40 cellular contexts compared by ENCODE assay signal in genomic region chr1:165536016-165536415, GRCh38. TPM values are rescaled to one million over a fixed set of nuclear protein-coding genes. Genes with fewer than 3 reads are reported as not detected.
"Had no signal": no experiment of that assay in that cellular context is flagged by ENCODE, and none has a peak within 500 bp of the region (broad histone marks: within the 10 kb centered on the region; RNA-seq: fewer than 3 reads in every experiment).

No MANE protein-coding gene starts in this region.

- H3K4me1 Mint-ChIP-seq: activated B cell treated with CpG ODN at 0.5 μM for 24 hours; activated CD4-positive, alpha-beta T cell treated with anti-CD3 and anti-CD28 coated beads, Interleukin-2, amount 10 ng/mL, durations not matched to agents 24 days and 14 days; activated naive CD4-positive, alpha-beta T cell treated with anti-CD3 and anti-CD28 coated beads, Interleukin-2, amount 10 ng/mL, durations not matched to agents 7 days and 5 days; activated naive CD4-positive, alpha-beta T cell treated with anti-CD3 and anti-CD28 coated beads, Interleukin-2, amount 50 U/mL, for 24 hours; activated naive CD8-positive, alpha-beta T cell treated with anti-CD3 and anti-CD28 coated beads, Interleukin-2, amount 10 ng/mL, durations not matched to agents 7 days and 5 days; activated naive CD8-positive, alpha-beta T cell treated with anti-CD3 and anti-CD28 coated beads, Interleukin-2, amount 50 U/mL, for 24 hours; central memory CD8-positive, alpha-beta T cell had no signal

- H3K27ac ChIP-seq: ascending aorta, cardiac muscle cell, VCaP had no signal

- H3K36me3 ChIP-seq: ascending aorta, cardiac muscle cell had no signal

- H3K4me3 ChIP-seq: ascending aorta, cardiac muscle cell had no signal

- H3K36me3 Mint-ChIP-seq: activated CD4-positive, alpha-beta memory T cell treated with anti-CD3 and anti-CD28 coated beads for 36 hours; activated naive CD4-positive, alpha-beta T cell treated with anti-CD3 and anti-CD28 coated beads, Interleukin-2, amount 10 ng/mL, durations not matched to agents 7 days and 5 days; activated naive CD4-positive, alpha-beta T cell treated with anti-CD3 and anti-CD28 coated beads, Interleukin-2, amount 50 U/mL, for 24 hours; activated naive CD8-positive, alpha-beta T cell; activated naive CD8-positive, alpha-beta T cell treated with anti-CD3 and anti-CD28 coated beads, Interleukin-2, amount 10 ng/mL, durations not matched to agents 7 days and 5 days; brain had no signal

- H3K9me3 Mint-ChIP-seq: activated B cell treated with CpG ODN at 0.5 μM for 24 hours; activated CD4-positive, alpha-beta memory T cell treated with anti-CD3 and anti-CD28 coated beads for 36 hours; activated CD4-positive, alpha-beta T cell treated with anti-CD3 and anti-CD28 coated beads, Interleukin-2, amount 10 ng/mL, durations not matched to agents 24 days and 14 days; activated CD8-positive, alpha-beta T cell treated with anti-CD3 and anti-CD28 coated beads for 36 hours; activated naive CD4-positive, alpha-beta T cell treated with anti-CD3 and anti-CD28 coated beads, Interleukin-2, amount 10 ng/mL, durations not matched to agents 7 days and 5 days; activated naive CD4-positive, alpha-beta T cell treated with anti-CD3 and anti-CD28 coated beads, Interleukin-2, amount 50 U/mL, for 24 hours; activated naive CD8-positive, alpha-beta T cell treated with anti-CD3 and anti-CD28 coated beads, Interleukin-2, amount 10 ng/mL, durations not matched to agents 7 days and 5 days; activated naive CD8-positive, alpha-beta T cell treated with anti-CD3 and anti-CD28 coated beads, Interleukin-2, amount 50 U/mL, for 24 hours; activated T-cell treated with anti-CD3 and anti-CD28 coated beads, Interleukin-2, amount 50 U/mL, for 4 hours; activated T-cell treated with anti-CD3 and anti-CD28 coated beads, Interleukin-2, amount 50 U/mL, for 72 hours; activated T-helper 1 cell treated with anti-CD3 and anti-CD28 coated beads, Interleukin-12 subunit alpha, Interleukin-12 subunit beta, Interleukin-2, Interleukin-4 antibody, amounts not matched to agents 30 ng/mL and 10 ng/mL and 1 ng/mL, durations not matched to agents 14 hours and 24 hours and 36 hours; activated T-helper 2 cell treated with anti-CD3 and anti-CD28 coated beads, Interferon-gamma antibody, Interleukin-2, Interleukin-4, amounts not matched to agents 10 μg/mL and 5 μg/mL and 100 μg/mL, durations not matched to agents 14 hours and 24 hours and 36 hours; brain; central memory CD8-positive, alpha-beta T cell; T-helper 1 cell treated with Interleukin-12 subunit alpha and Interleukin-12 subunit beta and Interleukin-4 antibody, amounts not matched to agents 30 μg/mL and 1 μg/mL, for 36 hours; T-helper 2 cell treated with Interferon-gamma antibody and Interleukin-4, amounts not matched to agents 5 μg/mL and 100 μg/mL, for 36 hours had no signal

- DNase-seq: activated B cell treated with CpG ODN at 0.5 μM for 24 hours; activated CD4-positive, alpha-beta memory T cell treated with anti-CD3 and anti-CD28 coated beads for 36 hours; activated CD4-positive, alpha-beta T cell treated with anti-CD3 and anti-CD28 coated beads for 4 hours; activated CD4-positive, alpha-beta T cell treated with anti-CD3 and anti-CD28 coated beads, Interleukin-2, amount 10 ng/mL, durations not matched to agents 24 days and 14 days; activated CD4-positive, alpha-beta T cell treated with anti-CD3 and anti-CD28 coated beads, Interleukin-2, amount 50 U/mL, for 1 hour; activated CD4-positive, alpha-beta T cell treated with anti-CD3 and anti-CD28 coated beads, Interleukin-2, amount 50 U/mL, for 4 hours; activated CD4-positive, CD25-positive, alpha-beta regulatory T cell treated with anti-CD3 and anti-CD28 coated beads, Interleukin-2, amount 50 U/mL, for 72 hours; activated CD8-positive, alpha-beta memory T cell treated with anti-CD3 and anti-CD28 coated beads, Interleukin-2, amount 50 U/mL, for 4 hours; activated CD8-positive, alpha-beta T cell treated with anti-CD3 and anti-CD28 coated beads for 36 hours; activated effector memory CD4-positive, alpha-beta T cell treated with Interleukin-2 at 50 U/mL for 16 hours; activated gamma-delta T cell; activated naive CD4-positive, alpha-beta T cell treated with anti-CD3 and anti-CD28 coated beads, Interleukin-2, amount 10 ng/mL, durations not matched to agents 7 days and 5 days; activated naive CD4-positive, alpha-beta T cell treated with Interleukin-2 at 50 U/mL for 16 hours; activated naive CD8-positive, alpha-beta T cell treated with anti-CD3 and anti-CD28 coated beads, Interleukin-2, amount 10 ng/mL, durations not matched to agents 7 days and 5 days; activated naive CD8-positive, alpha-beta T cell treated with anti-CD3 and anti-CD28 coated beads, Interleukin-2, amount 50 U/mL, for 24 hours; activated T-cell treated with anti-CD3 and anti-CD28 coated beads for 4 hours; activated T-cell treated with anti-CD3 and anti-CD28 coated beads, Interleukin-2, amount 50 U/mL, for 1 hour; activated T-cell treated with anti-CD3 and anti-CD28 coated beads, Interleukin-2, amount 50 U/mL, for 4 hours; activated T-cell treated with anti-CD3 and anti-CD28 coated beads, Interleukin-2, amount 50 U/mL, for 72 hours; amygdala; anterior cingulate cortex; caudate nucleus; cerebellar nuclear complex; T-helper 1 cell; T-helper 9 cell had no signal

- FAIRE-seq: bronchial epithelial cell, TTC549 had no signal

- H3K4me3 Mint-ChIP-seq: activated B cell treated with CpG ODN at 0.5 μM for 24 hours; activated CD4-positive, alpha-beta memory T cell treated with anti-CD3 and anti-CD28 coated beads for 36 hours; activated CD4-positive, alpha-beta T cell treated with anti-CD3 and anti-CD28 coated beads, Interleukin-2, amount 10 ng/mL, durations not matched to agents 24 days and 14 days; activated CD8-positive, alpha-beta T cell treated with anti-CD3 and anti-CD28 coated beads for 36 hours; activated naive CD4-positive, alpha-beta T cell treated with anti-CD3 and anti-CD28 coated beads, Interleukin-2, amount 10 ng/mL, durations not matched to agents 7 days and 5 days; activated naive CD4-positive, alpha-beta T cell treated with anti-CD3 and anti-CD28 coated beads, Interleukin-2, amount 50 U/mL, for 24 hours; activated naive CD8-positive, alpha-beta T cell; activated naive CD8-positive, alpha-beta T cell treated with anti-CD3 and anti-CD28 coated beads, Interleukin-2, amount 10 ng/mL, durations not matched to agents 7 days and 5 days; activated naive CD8-positive, alpha-beta T cell treated with anti-CD3 and anti-CD28 coated beads, Interleukin-2, amount 50 U/mL, for 24 hours; activated T-cell treated with anti-CD3 and anti-CD28 coated beads, Interleukin-2, amount 50 U/mL, for 4 hours; activated T-cell treated with anti-CD3 and anti-CD28 coated beads, Interleukin-2, amount 50 U/mL, for 72 hours; activated T-helper 1 cell treated with anti-CD3 and anti-CD28 coated beads, Interleukin-12 subunit alpha, Interleukin-12 subunit beta, Interleukin-2, Interleukin-4 antibody, amounts not matched to agents 30 ng/mL and 10 ng/mL and 1 ng/mL, durations not matched to agents 14 hours and 24 hours and 36 hours; brain; central memory CD8-positive, alpha-beta T cell; T-helper 1 cell treated with Interleukin-12 subunit alpha and Interleukin-12 subunit beta and Interleukin-4 antibody, amounts not matched to agents 30 μg/mL and 1 μg/mL, for 36 hours; T-helper 2 cell treated with Interferon-gamma antibody and Interleukin-4, amounts not matched to agents 5 μg/mL and 100 μg/mL, for 36 hours had no signal

- H3K27ac Mint-ChIP-seq: activated B cell treated with CpG ODN at 0.5 μM for 24 hours; activated CD4-positive, alpha-beta memory T cell treated with anti-CD3 and anti-CD28 coated beads for 36 hours; activated CD4-positive, alpha-beta T cell treated with anti-CD3 and anti-CD28 coated beads, Interleukin-2, amount 10 ng/mL, durations not matched to agents 24 days and 14 days; activated CD8-positive, alpha-beta T cell treated with anti-CD3 and anti-CD28 coated beads for 36 hours; activated naive CD4-positive, alpha-beta T cell treated with anti-CD3 and anti-CD28 coated beads, Interleukin-2, amount 10 ng/mL, durations not matched to agents 7 days and 5 days; activated naive CD4-positive, alpha-beta T cell treated with anti-CD3 and anti-CD28 coated beads, Interleukin-2, amount 50 U/mL, for 24 hours; activated naive CD8-positive, alpha-beta T cell; activated naive CD8-positive, alpha-beta T cell treated with anti-CD3 and anti-CD28 coated beads, Interleukin-2, amount 10 ng/mL, durations not matched to agents 7 days and 5 days; activated naive CD8-positive, alpha-beta T cell treated with anti-CD3 and anti-CD28 coated beads, Interleukin-2, amount 50 U/mL, for 24 hours; activated T-cell treated with anti-CD3 and anti-CD28 coated beads, Interleukin-2, amount 50 U/mL, for 72 hours; activated T-helper 1 cell treated with anti-CD3 and anti-CD28 coated beads, Interleukin-12 subunit alpha, Interleukin-12 subunit beta, Interleukin-2, Interleukin-4 antibody, amounts not matched to agents 30 ng/mL and 10 ng/mL and 1 ng/mL, durations not matched to agents 14 hours and 24 hours and 36 hours; activated T-helper 2 cell treated with anti-CD3 and anti-CD28 coated beads, Interferon-gamma antibody, Interleukin-2, Interleukin-4, amounts not matched to agents 10 μg/mL and 5 μg/mL and 100 μg/mL, durations not matched to agents 14 hours and 24 hours and 36 hours; brain; T-helper 1 cell treated with Interleukin-12 subunit alpha and Interleukin-12 subunit beta and Interleukin-4 antibody, amounts not matched to agents 30 μg/mL and 1 μg/mL, for 36 hours; T-helper 2 cell treated with Interferon-gamma antibody and Interleukin-4, amounts not matched to agents 5 μg/mL and 100 μg/mL, for 36 hours had no signal

- H3K27me3 ChIP-seq: ascending aorta, cardiac muscle cell had no signal

- H3K9me3 ChIP-seq: ascending aorta had no signal

- ATAC-seq: activated CD8-positive, alpha-beta T cell treated with anti-CD3 and anti-CD28 coated beads for 36 hours; activated naive CD8-positive, alpha-beta T cell treated with anti-CD3 and anti-CD28 coated beads, Interleukin-2, amount 50 U/mL, for 24 hours; activated T-cell treated with anti-CD3 and anti-CD28 coated beads, Interleukin-2, amount 50 U/mL, for 4 hours had no signal

RNA-seq across cellular contexts. Expression of gene LRRC52, which starts 7.8 kb away (rescaled TPM):
- total RNA-seq: activated B cell treated with CpG ODN at 0.5 μM for 24 hours; activated CD4-positive, alpha-beta memory T cell treated with anti-CD3 and anti-CD28 coated beads for 36 hours; activated CD4-positive, alpha-beta T cell treated with anti-CD3 and anti-CD28 coated beads, Interleukin-2, amount 10 ng/mL, durations not matched to agents 24 days and 14 days; activated CD8-positive, alpha-beta memory T cell treated with anti-CD3 and anti-CD28 coated beads for 36 hours; activated CD8-positive, alpha-beta T cell treated with anti-CD3 and anti-CD28 coated beads for 36 hours; activated naive CD8-positive, alpha-beta T cell treated with anti-CD3 and anti-CD28 coated beads, Interleukin-2, amount 10 ng/mL, durations not matched to agents 7 days and 5 days; activated T-cell treated with anti-CD3 and anti-CD28 coated beads, Interleukin-2, amount 50 U/mL, for 4 hours; activated T-cell treated with anti-CD3 and anti-CD28 coated beads, Interleukin-2, amount 50 U/mL, for 72 hours; activated T-helper 1 cell treated with anti-CD3 and anti-CD28 coated beads, Interleukin-12 subunit alpha, Interleukin-12 subunit beta, Interleukin-2, Interleukin-4 antibody, amounts not matched to agents 30 ng/mL and 10 ng/mL and 1 ng/mL, durations not matched to agents 14 hours and 24 hours and 36 hours; activated T-helper 2 cell treated with anti-CD3 and anti-CD28 coated beads, Interferon-gamma antibody, Interleukin-2, Interleukin-4, amounts not matched to agents 10 μg/mL and 5 μg/mL and 100 μg/mL, durations not matched to agents 14 hours and 24 hours and 36 hours; ascending aorta; bronchial epithelial cell had no signal
- polyA plus RNA-seq: adipose tissue had no signal
